ENCODE assay signal across 1 cellular context in genomic region chr10:28930520-28931495, GRCh38.
TF ChIP-seq lines count a peak whose summit lies in the region.

No MANE protein-coding gene starts in this region.

TF ChIP-seq in IMR-90, 13 proteins besides CTCF, POLR2A, EP300 and RAD21 (continued from another document):
- no peak for TF ChIP-seq ELK1 (IDR thresholded peaks at IDR 0.05; ENCODE audit: borderline replicate concordance, low read depth, low read length)
- TF ChIP-seq BHLHE40 (IDR thresholded peaks at IDR 0.05; ENCODE audit: low read depth, low read length) = no peak
- TF ChIP-seq CEBPB (IDR thresholded peaks at IDR 0.05; ENCODE audit: low read depth, low read length) = no peak
- TF ChIP-seq USF2 (IDR thresholded peaks at IDR 0.05; ENCODE audit: low read depth, low read length) = no peak
- TF ChIP-seq SMC3 (IDR thresholded peaks at IDR 0.05; ENCODE audit: low read depth, low read length) = no peak
- TF ChIP-seq CHD1 (IDR thresholded peaks at IDR 0.05; ENCODE audit: low read depth, low read length) = no peak
- no peak for TF ChIP-seq MAFK (IDR thresholded peaks at IDR 0.05; ENCODE audit: low read depth, low read length)
